17 cellular contexts compared by ENCODE assay signal in the genomic region with DNA sequence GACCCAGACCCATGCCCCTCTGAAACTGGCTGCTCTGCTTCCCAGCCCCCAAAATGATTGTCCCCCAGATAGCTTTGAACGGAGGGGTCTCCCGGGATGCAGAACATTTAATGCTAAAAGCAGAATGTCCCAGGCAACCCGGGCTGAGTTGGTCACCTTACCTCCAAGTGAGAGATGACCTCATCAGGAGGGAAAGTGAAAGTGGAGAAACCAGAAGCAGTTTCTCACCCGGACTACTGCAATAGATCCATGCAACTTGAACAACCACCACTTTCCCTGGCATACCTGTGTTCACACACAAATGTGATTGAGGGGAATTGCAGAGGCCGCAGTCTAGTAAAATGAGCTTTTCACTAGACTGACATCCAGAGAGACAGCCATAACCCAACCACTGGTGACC.
A peak's percentile ranks its signal among the peaks of the same experiment; 100 is the strongest.
DNase-seq lines count a peak whose midpoint lies in the region; ATAC-seq and TF ChIP-seq lines count a peak whose summit lies in the region.
"Had no signal": no experiment of that assay in that cellular context is flagged by ENCODE, and none has a peak within 500 bp of the region (broad histone marks: within the 10 kb centered on the region; RNA-seq: fewer than 3 reads in every experiment).

No MANE protein-coding gene starts in this region.

- H3K27ac ChIP-seq in breast epithelium: no peak overlapping the region
- H3K27ac ChIP-seq in body of pancreas: peak overlapping the region in 3 of 4 donors; percentile 10 to 48 (median 26)
- H3K27ac ChIP-seq: coronary artery, esophagus squamous epithelium, skin epidermis had no signal

- H3K9me3 ChIP-seq in breast epithelium (no peaks in the 10 kb centered on the region), body of pancreas (no peaks in the 10 kb centered on the region)
- H3K9me3 ChIP-seq: esophagus squamous epithelium, HAP-1 had no signal

- TF ChIP-seq POLR2A in breast epithelium (IDR thresholded peaks at IDR 0.05): no peak
- TF ChIP-seq POLR2A in body of pancreas (IDR thresholded peaks at IDR 0.05): no peak

- no peak overlapping the region for H3K27ac Mint-ChIP-seq in MCF 10A (ENCODE audit: low read depth, unreplicated experiment)
- H3K27ac Mint-ChIP-seq: activated naive CD8-positive, alpha-beta T cell treated with anti-CD3 and anti-CD28 coated beads, Interleukin-2, amount 50 U/mL, for 24 hours had no signal

- 69 to 78% methylated on average over 5 of the region's 5 CpGs for WGBS in body of pancreas, 2 donors

- intact Hi-C loops in MCF 10A (cut with micrococcal nuclease): no loop called here
- intact Hi-C loops in breast epithelium (cut with DNase I; ENCODE audit: low total_unique reads): no loop called here
- intact Hi-C loops in body of pancreas (cut with DNase I): no loop called here

- H3K36me3 ChIP-seq in breast epithelium (no peaks in the 10 kb centered on the region), body of pancreas (replicated peaks in 1 of 2; ENCODE audit: insufficient read depth in 1 of 2, low read depth in 2 of 2) (no peaks in the 10 kb centered on the region)
- H3K36me3 ChIP-seq: esophagus squamous epithelium, HAP-1 had no signal

- no TSS peak for BruUV-seq in MCF 10A (replicated peaks; lab: Mats Ljungman, UMichigan)

- DNase-seq in MCF 10A (ENCODE audit: unreplicated experiment) (peak; percentile 27), breast epithelium (ENCODE audit: low spot score in 2 of 2) (no peak), body of pancreas (peak in 2 of 4 donors; percentile 21 to 26), kidney tubule cell (ENCODE audit: low spot score) (peak; percentile 77), GM13977 (ENCODE audit: low spot score) (no peak)
- DNase-seq: activated CD4-positive, CD25-positive, alpha-beta regulatory T cell treated with anti-CD3 and anti-CD28 coated beads, Interleukin-2, amount 50 U/mL, for 72 hours; activated naive CD8-positive, alpha-beta T cell treated with anti-CD3 and anti-CD28 coated beads, Interleukin-2, amount 50 U/mL, for 24 hours; esophagus squamous epithelium; MM.1S; NCI-H2171 treated with DMSO at 0.1 percent for 48 hours; stimulated activated naive CD8-positive, alpha-beta T cell treated with anti-CD3 and anti-CD28 coated beads, Interleukin-15, Interleukin-2, amounts not matched to agents 100 U/mL and 50 U/mL, for 24 hours had no signal

- H3K27me3 Mint-ChIP-seq in MCF 10A (ENCODE audit: insufficient read depth, unreplicated experiment): no peaks in the 10 kb centered on the region

- H3K4me1 ChIP-seq in breast epithelium: no peaks in the 10 kb centered on the region
- no peaks in the 10 kb centered on the region for H3K4me1 ChIP-seq in body of pancreas
- H3K4me1 ChIP-seq: HAP-1 had no signal

- TF ChIP-seq CTCF in MCF 10A (IDR thresholded peaks at IDR 0.05; ENCODE audit: unreplicated experiment) (no peak), breast epithelium (IDR thresholded peaks at IDR 0.05) (no peak), body of pancreas (IDR thresholded peaks at IDR 0.05) (no peak), GM13977 (IDR thresholded peaks at IDR 0.05; ENCODE audit: extremely low read depth, insufficient read depth, missing control alignments) (no peak)

- no peak overlapping the region for H3K4me3 Mint-ChIP-seq in MCF 10A (ENCODE audit: unreplicated experiment)
- H3K4me3 Mint-ChIP-seq: activated naive CD8-positive, alpha-beta T cell treated with anti-CD3 and anti-CD28 coated beads, Interleukin-2, amount 50 U/mL, for 24 hours had no signal

- H3K9me3 Mint-ChIP-seq in MCF 10A (ENCODE audit: unreplicated experiment): no peaks in the 10 kb centered on the region
- H3K9me3 Mint-ChIP-seq: activated naive CD8-positive, alpha-beta T cell treated with anti-CD3 and anti-CD28 coated beads, Interleukin-2, amount 50 U/mL, for 24 hours had no signal

- CTCF ChIA-PET in MCF 10A (lab: Yijun Ruan, JAX): no interaction called here

- H3K36me3 Mint-ChIP-seq in MCF 10A (ENCODE audit: insufficient read depth, unreplicated experiment): peaks cover 11% of the 10 kb centered on the region

- ATAC-seq in body of pancreas (peak; percentile 82), HG02763 (IDR thresholded peaks at IDR 0.05; ENCODE audit: unreplicated experiment) (no peak), HG03139 (IDR thresholded peaks at IDR 0.05; ENCODE audit: unreplicated experiment) (no peak), GM21367 (IDR thresholded peaks at IDR 0.05; ENCODE audit: unreplicated experiment) (no peak)
- ATAC-seq: activated naive CD8-positive, alpha-beta T cell treated with anti-CD3 and anti-CD28 coated beads, Interleukin-2, amount 50 U/mL, for 24 hours; stimulated activated naive CD8-positive, alpha-beta T cell treated with anti-CD3 and anti-CD28 coated beads, Interleukin-15, Interleukin-2, amounts not matched to agents 100 U/mL and 50 U/mL, for 24 hours had no signal

- in situ Hi-C loops in GM13977 (cut with MboI; ENCODE audit: low pct_unique_long_range_greater_than_20kb, low sequenced_read_pairs, unreplicated experiment): no loop called here

- peaks cover 38% of the 10 kb centered on the region for H3K4me1 Mint-ChIP-seq in MCF 10A (ENCODE audit: insufficient read depth, unreplicated experiment)

- H3K4me3 ChIP-seq in breast epithelium: no peak overlapping the region
- H3K4me3 ChIP-seq in body of pancreas: no peak overlapping the region
- H3K4me3 ChIP-seq: coronary artery, esophagus squamous epithelium, HAP-1, skin epidermis had no signal

- H3K27me3 ChIP-seq in breast epithelium (no peaks in the 10 kb centered on the region), body of pancreas (no peaks in the 10 kb centered on the region)
- H3K27me3 ChIP-seq: esophagus squamous epithelium had no signal

- POLR2A ChIA-PET in MCF 10A (lab: Yijun Ruan, JAX): no interaction called here

Comparison
In these comparisons a context has a peak if more than half of its experiments do, and no peak if none do; other contexts are left out.
1. DNase-seq: peak in MCF 10A (single experiment) and kidney tubule cell (single experiment); none in breast epithelium (0 of 2) and GM13977 (single experiment).
2. H3K27ac ChIP-seq: peak in body of pancreas (3 of 4); none in breast epithelium (0 of 2).